ENCODE assay signal across 24 cellular contexts in genomic region chr1:61776091-61776490, GRCh38.
"Had no signal": no experiment of that assay in that cellular context is flagged by ENCODE, and none has a peak within 500 bp of the region (broad histone marks: within the 10 kb centered on the region; RNA-seq: fewer than 3 reads in every experiment).

No MANE protein-coding gene starts in this region.

- H3K36me3 ChIP-seq: colonic mucosa, ovary, right atrium auricular region, uterus had no signal

- H2AFZ ChIP-seq: hepatocyte had no signal

- H3K27ac ChIP-seq: colonic mucosa, hepatocyte, ovary, right atrium auricular region, sigmoid colon, tibial artery, upper lobe of left lung, uterus had no signal

- H3K9me3 ChIP-seq: colonic mucosa, ovary, right atrium auricular region, sigmoid colon, tibial artery, upper lobe of left lung, uterus had no signal

- DNase-seq: colonic mucosa; effector CD4-positive, alpha-beta T cell; endodermal cell; foreskin melanocyte; head of caudate nucleus; kidney; left colon; left ventricle myocardium superior; mesenchymal stem cell; midbrain; naive thymus-derived CD8-positive, alpha-beta T cell; nucleus accumbens; ovary; sigmoid colon; small intestine; stimulated activated CD4-positive, alpha-beta T cell treated with anti-CD3 and anti-CD28 coated beads, Interleukin-12 subunit alpha, Interleukin-12 subunit beta, amount 100 ng/mL, for 4 hours; stimulated activated naive CD4-positive, alpha-beta T cell; tibial artery; upper lobe of left lung; uterus had no signal

- H3K4me1 ChIP-seq: colonic mucosa, right atrium auricular region, sigmoid colon, tibial artery, upper lobe of left lung, uterus had no signal

- H3K79me2 ChIP-seq: hepatocyte had no signal

- H3K4me3 ChIP-seq: colonic mucosa, hepatocyte, lung, ovary, right atrium auricular region, sigmoid colon, tibial artery, upper lobe of left lung, uterus had no signal

- ATAC-seq: left colon; left ventricle myocardium superior; naive thymus-derived CD8-positive, alpha-beta T cell had no signal

- H3K4me2 ChIP-seq: hepatocyte had no signal

- FAIRE-seq: endothelial cell of umbilical vein, kidney, small intestine had no signal

- H3K27me3 ChIP-seq: colonic mucosa, hepatocyte, ovary, right atrium auricular region, sigmoid colon, tibial artery, upper lobe of left lung, uterus had no signal
